22 cellular contexts compared by ENCODE assay signal in the genomic region with DNA sequence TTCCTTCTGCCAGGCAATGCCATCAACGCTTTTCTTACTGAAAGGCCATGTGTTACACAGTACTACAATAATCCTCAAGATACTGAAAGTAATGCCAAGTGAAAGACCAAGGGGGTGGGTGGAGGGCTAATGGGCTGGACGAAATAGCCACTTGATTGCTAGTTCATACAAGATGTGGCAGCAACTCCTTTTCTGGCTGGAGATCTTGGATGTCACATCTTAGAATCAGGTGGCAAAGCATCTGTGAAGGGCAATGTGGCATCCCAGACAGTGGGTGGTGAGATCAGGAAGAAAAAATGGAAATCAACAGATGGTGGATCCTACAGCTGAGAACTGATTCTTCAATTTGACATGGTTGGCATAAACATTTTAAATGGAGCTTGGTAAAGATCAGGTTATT.
DNase-seq lines count a peak whose midpoint lies in the region; ATAC-seq lines count a peak whose summit lies in the region.
"Had no signal": no experiment of that assay in that cellular context is flagged by ENCODE, and none has a peak within 500 bp of the region (broad histone marks: within the 10 kb centered on the region; RNA-seq: fewer than 3 reads in every experiment).

No MANE protein-coding gene starts in this region.

- H3K9me3 Mint-ChIP-seq in activated T-cell treated with anti-CD3 and anti-CD28 coated beads, Interleukin-2, amount 50 U/mL, for 72 hours: no peaks in the 10 kb centered on the region
- H3K9me3 Mint-ChIP-seq in activated naive CD8-positive, alpha-beta T cell treated with anti-CD3 and anti-CD28 coated beads, Interleukin-2, amount 50 U/mL, for 24 hours: no peaks in the 10 kb centered on the region
- H3K9me3 Mint-ChIP-seq: CD4-positive, alpha-beta T cell had no signal

- ATAC-seq in activated T-cell treated with anti-CD3 and anti-CD28 coated beads, Interleukin-2, amount 50 U/mL, for 72 hours (replicated peaks in 1 of 2): no peak
- ATAC-seq in activated naive CD8-positive, alpha-beta T cell treated with anti-CD3 and anti-CD28 coated beads, Interleukin-2, amount 50 U/mL, for 24 hours: no peak
- ATAC-seq: A549, T-cell had no signal

- H3K4me3 ChIP-seq in BLaER1: no peak overlapping the region
- H3K4me3 ChIP-seq: A549, SJSA1 had no signal

- no peak overlapping the region for H3K9ac ChIP-seq in BLaER1

- H3K4me3 Mint-ChIP-seq in activated T-cell treated with anti-CD3 and anti-CD28 coated beads, Interleukin-2, amount 50 U/mL, for 72 hours: no peak overlapping the region
- H3K4me3 Mint-ChIP-seq in activated naive CD8-positive, alpha-beta T cell treated with anti-CD3 and anti-CD28 coated beads, Interleukin-2, amount 50 U/mL, for 24 hours: no peak overlapping the region
- H3K4me3 Mint-ChIP-seq: B cell; CD4-positive, alpha-beta T cell; T-cell had no signal

- no peaks in the 10 kb centered on the region for H3K36me3 Mint-ChIP-seq in activated T-cell treated with anti-CD3 and anti-CD28 coated beads, Interleukin-2, amount 50 U/mL, for 72 hours (ENCODE audit: insufficient read depth in 2 of 2)
- no peaks in the 10 kb centered on the region for H3K36me3 Mint-ChIP-seq in activated naive CD8-positive, alpha-beta T cell treated with anti-CD3 and anti-CD28 coated beads, Interleukin-2, amount 50 U/mL, for 24 hours (ENCODE audit: low read depth)
- H3K36me3 Mint-ChIP-seq: T-cell had no signal

- H3K27ac Mint-ChIP-seq in activated T-cell treated with anti-CD3 and anti-CD28 coated beads, Interleukin-2, amount 50 U/mL, for 72 hours: no peak overlapping the region
- H3K27ac Mint-ChIP-seq in activated naive CD8-positive, alpha-beta T cell treated with anti-CD3 and anti-CD28 coated beads, Interleukin-2, amount 50 U/mL, for 24 hours: no peak overlapping the region
- H3K27ac Mint-ChIP-seq: B cell; CD4-positive, alpha-beta T cell; T-cell had no signal

- H3K4me1 ChIP-seq in BLaER1: peaks cover 33% of the 10 kb centered on the region
- H3K4me1 ChIP-seq: A549, SJSA1 had no signal

- H3K27me3 Mint-ChIP-seq in activated T-cell treated with anti-CD3 and anti-CD28 coated beads, Interleukin-2, amount 50 U/mL, for 72 hours (ENCODE audit: low read depth): peaks cover 39% of the 10 kb centered on the region
- H3K27me3 Mint-ChIP-seq in activated naive CD8-positive, alpha-beta T cell treated with anti-CD3 and anti-CD28 coated beads, Interleukin-2, amount 50 U/mL, for 24 hours: peaks cover 16% of the 10 kb centered on the region

- no peaks in the 10 kb centered on the region for H3K27me3 ChIP-seq in BLaER1

- H4K20me1 ChIP-seq in BLaER1: no peaks in the 10 kb centered on the region

- no peak overlapping the region for H3K27ac ChIP-seq in BLaER1
- H3K27ac ChIP-seq: A549, SJSA1 had no signal

- peak; percentile 41 for DNase-seq in NCI-H446 treated with DMSO at 0.1 percent for 48 hours (lab: John Stamatoyannopoulos, UW)
- peak; percentile 57 for DNase-seq in myocyte (ENCODE audit: low read depth)
- DNase-seq in superior temporal gyrus (ENCODE audit: extremely low spot score): peak; percentile 46
- DNase-seq in activated T-cell treated with anti-CD3 and anti-CD28 coated beads, Interleukin-2, amount 50 U/mL, for 72 hours: no peak
- DNase-seq in activated naive CD8-positive, alpha-beta T cell treated with anti-CD3 and anti-CD28 coated beads, Interleukin-2, amount 50 U/mL, for 24 hours: no peak
- DNase-seq in C1 segment of cervical spinal cord (lab: John Stamatoyannopoulos, UW): no peak
- DNase-seq: CD4-positive, alpha-beta T cell; DMS79; EL; GDM1; HCEC 1CT; NCI-H1092; NCI-H1417 treated with DMSO at 0.1 percent for 48 hours; NCI-H187 treated with DMSO at 0.1 percent for 48 hours; NCI-H69; Right ventricle myocardium superior; RPMI8226; T-cell had no signal

- H3K4me2 ChIP-seq in BLaER1: peak overlapping the region; percentile 1; the same call in 1 of the 2 replicates
- H3K4me2 ChIP-seq: A549 had no signal

- no peaks in the 10 kb centered on the region for H3K36me3 ChIP-seq in BLaER1
- H3K36me3 ChIP-seq: SJSA1 had no signal

- no peaks in the 10 kb centered on the region for H3K4me1 Mint-ChIP-seq in activated T-cell treated with anti-CD3 and anti-CD28 coated beads, Interleukin-2, amount 50 U/mL, for 72 hours (ENCODE audit: low read depth)
- H3K4me1 Mint-ChIP-seq in activated naive CD8-positive, alpha-beta T cell treated with anti-CD3 and anti-CD28 coated beads, Interleukin-2, amount 50 U/mL, for 24 hours: no peaks in the 10 kb centered on the region
- H3K4me1 Mint-ChIP-seq: B cell, T-cell had no signal

- H3K9me3 ChIP-seq in BLaER1: no peaks in the 10 kb centered on the region
- H3K9me3 ChIP-seq: A549, SJSA1 had no signal

Comparison
In these comparisons a context has a peak if more than half of its experiments do, and no peak if none do; other contexts are left out.
1. DNase-seq: peak in NCI-H446 treated with DMSO at 0.1 percent for 48 hours (single experiment), myocyte (single experiment) and superior temporal gyrus (single experiment); none in activated T-cell treated with anti-CD3 and anti-CD28 coated beads, Interleukin-2, amount 50 U/mL, for 72 hours (0 of 2), activated naive CD8-positive, alpha-beta T cell treated with anti-CD3 and anti-CD28 coated beads, Interleukin-2, amount 50 U/mL, for 24 hours (single experiment) and C1 segment of cervical spinal cord (0 of 14).